In the genomic region with DNA sequence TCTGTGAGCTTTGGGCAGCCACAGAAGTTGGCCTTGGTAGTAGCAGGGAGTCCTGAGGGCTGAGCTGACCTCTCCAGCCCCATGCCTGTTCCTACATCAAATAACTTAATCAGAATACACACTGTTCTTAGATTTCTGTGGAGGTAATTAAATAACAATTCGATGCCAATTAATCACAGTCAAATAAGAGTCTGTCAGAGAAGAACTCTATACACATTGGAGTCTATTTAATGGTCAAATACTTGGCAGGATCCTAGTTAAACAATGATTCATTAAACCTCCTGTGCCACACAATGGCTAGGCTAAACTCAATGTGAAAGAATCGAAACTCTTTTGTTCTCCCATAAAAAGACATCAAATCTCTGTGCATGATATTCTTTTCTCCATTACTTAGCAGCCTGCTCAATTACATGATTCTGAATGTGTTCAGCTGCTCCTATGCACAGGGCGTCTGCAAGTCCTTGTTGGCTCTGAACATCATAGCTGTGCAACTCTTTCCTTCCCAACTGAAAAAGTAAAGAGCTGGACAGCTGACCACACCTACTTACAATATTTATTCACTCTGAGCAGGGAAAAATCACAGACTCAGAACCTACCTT, we compare ENCODE assay signal across 19 cellular contexts.
DNase-seq lines count a peak whose midpoint lies in the region; TF ChIP-seq lines count a peak whose summit lies in the region.
"Had no signal": no experiment of that assay in that cellular context is flagged by ENCODE, and none has a peak within 500 bp of the region (broad histone marks: within the 10 kb centered on the region; RNA-seq: fewer than 3 reads in every experiment).

No MANE protein-coding gene starts in this region.

- H3K4me1 Mint-ChIP-seq in mesothelial cell of epicardium = no peaks in the 10 kb centered on the region

- no peaks in the 10 kb centered on the region for H3K9me3 Mint-ChIP-seq in mesothelial cell of epicardium
- H3K9me3 Mint-ChIP-seq: IgD-negative memory B cell had no signal

- no peaks in the 10 kb centered on the region for H3K36me3 Mint-ChIP-seq in mesothelial cell of epicardium

- no peak overlapping the region for H3K27ac Mint-ChIP-seq in mesothelial cell of epicardium
- H3K27ac Mint-ChIP-seq: activated CD4-positive, alpha-beta T cell treated with anti-CD3 and anti-CD28 coated beads for 36 hours; IgD-negative memory B cell; T-helper 17 cell had no signal

- TF ChIP-seq CTCF in mesothelial cell of epicardium (IDR thresholded peaks at IDR 0.05; ENCODE audit: unreplicated experiment) = no peak

- no peak overlapping the region for H3K4me3 Mint-ChIP-seq in mesothelial cell of epicardium
- H3K4me3 Mint-ChIP-seq: activated CD4-positive, alpha-beta T cell treated with anti-CD3 and anti-CD28 coated beads for 36 hours; IgD-negative memory B cell; T-helper 17 cell had no signal

- peak overlapping the region; percentile 39 for H3K27ac ChIP-seq in epithelial cell of prostate
- H3K27ac ChIP-seq: dorsolateral prefrontal cortex, PC-9, tibial artery had no signal

- DNase-seq in A172 (ENCODE audit: low spot score) = peak; percentile 36
- DNase-seq in HT-29 (ENCODE audit: low spot score) = peak; percentile 89
- peak; percentile 94 for DNase-seq in NCI-H748 (lab: John Stamatoyannopoulos, UW; ENCODE audit: unreplicated experiment)
- DNase-seq in epithelial cell of prostate (ENCODE audit: low read depth, low spot score) = no peak
- DNase-seq in OCI-M2 (lab: John Stamatoyannopoulos, UW; ENCODE audit: unreplicated experiment) = no peak
- DNase-seq in activated CD4-positive, alpha-beta T cell treated with anti-CD3 and anti-CD28 coated beads, Interleukin-2, amount 50 U/mL, for 1 hour = no peak
- DNase-seq in NCI-H82 (lab: John Stamatoyannopoulos, UW) = no peak
- no peak for DNase-seq in mesothelial cell of epicardium (ENCODE audit: low spot score in 2 of 2, unreplicated experiment in 2 of 2)
- DNase-seq: activated CD4-positive, alpha-beta T cell treated with anti-CD3 and anti-CD28 coated beads for 36 hours; activated T-cell treated with anti-CD3 and anti-CD28 coated beads, Interleukin-2, amount 50 U/mL, for 48 hours; amniotic stem cell; DND-41; dorsolateral prefrontal cortex; foreskin melanocyte; NCI-H2171; T-helper 17 cell; tibial artery had no signal

- H3K27me3 Mint-ChIP-seq in mesothelial cell of epicardium (ENCODE audit: low read depth) = no peaks in the 10 kb centered on the region
- H3K27me3 Mint-ChIP-seq: activated CD4-positive, alpha-beta T cell treated with anti-CD3 and anti-CD28 coated beads for 36 hours; IgD-negative memory B cell; T-helper 17 cell had no signal

Comparison
In these comparisons a context has a peak if more than half of its experiments do, and no peak if none do; other contexts are left out.
1. DNase-seq: peak in A172 (single experiment), HT-29 (single experiment) and NCI-H748 (single experiment); none in epithelial cell of prostate (single experiment), OCI-M2 (single experiment), activated CD4-positive, alpha-beta T cell treated with anti-CD3 and anti-CD28 coated beads, Interleukin-2, amount 50 U/mL, for 1 hour (single experiment), NCI-H82 (single experiment) and mesothelial cell of epicardium (0 of 2).